Comparison of ENCODE assay signal across 9 cellular contexts in genomic region chr15:64343841-64344240, GRCh38.
"Had no signal": no experiment of that assay in that cellular context is flagged by ENCODE, and none has a peak within 500 bp of the region (broad histone marks: within the 10 kb centered on the region; RNA-seq: fewer than 3 reads in every experiment).

No MANE protein-coding gene starts in this region.

- H3K27ac ChIP-seq: esophagus squamous epithelium, hepatocyte, neural progenitor cell had no signal

- H3K27me3 ChIP-seq: esophagus squamous epithelium, hepatocyte, neural progenitor cell had no signal

- H3K9ac ChIP-seq: neural progenitor cell had no signal

- H3K4me3 ChIP-seq: esophagus squamous epithelium, hepatocyte, neural progenitor cell had no signal

- ATAC-seq: activated CD4-positive, CD25-positive, alpha-beta regulatory T cell treated with anti-CD3 and anti-CD28 coated beads, Interleukin-2, amount 50 U/mL, for 24 hours had no signal

- H2AFZ ChIP-seq: hepatocyte, neural progenitor cell had no signal

- H3K9me3 ChIP-seq: esophagus squamous epithelium had no signal

- H3K4me1 ChIP-seq: esophagus squamous epithelium, neural progenitor cell had no signal

- DNase-seq: activated effector memory CD4-positive, alpha-beta T cell treated with Interleukin-2 at 50 U/mL for 16 hours; activated T-cell treated with anti-CD3 and anti-CD28 coated beads, Interleukin-2, amount 50 U/mL, for 24 hours; amygdala; esophagus squamous epithelium; posterior cingulate gyrus; small intestine had no signal

- H3K4me2 ChIP-seq: hepatocyte, neural progenitor cell had no signal
